ENCODE assay signal across 23 cellular contexts in the genomic region with DNA sequence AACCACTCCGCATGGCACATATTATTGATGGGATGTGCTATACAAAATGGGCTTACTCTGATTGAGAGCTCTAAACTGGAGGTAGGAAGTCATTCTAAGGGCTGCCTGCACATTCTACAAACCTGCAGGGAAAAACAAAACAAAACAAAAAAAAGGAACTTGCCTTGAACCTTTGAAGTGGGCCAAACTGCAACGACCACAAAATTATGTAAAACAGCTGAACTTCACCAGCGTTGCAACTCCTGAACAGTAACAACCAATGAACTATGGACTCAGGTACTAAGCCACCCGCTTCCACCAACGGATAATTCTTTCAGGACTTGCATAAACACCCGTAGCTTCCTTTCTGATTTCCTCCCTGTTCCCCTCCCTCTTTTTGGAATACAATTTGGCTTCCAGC.
DNase-seq lines count a peak whose midpoint lies in the region; ATAC-seq, FAIRE-seq and TF ChIP-seq lines count a peak whose summit lies in the region.
"Had no signal": no experiment of that assay in that cellular context is flagged by ENCODE, and none has a peak within 500 bp of the region (broad histone marks: within the 10 kb centered on the region; RNA-seq: fewer than 3 reads in every experiment).

No MANE protein-coding gene starts in this region.

- H3K9me3 ChIP-seq in HepG2 (ENCODE audit: low read length) (no peaks in the 10 kb centered on the region), right lobe of liver (no peaks in the 10 kb centered on the region)
- no peaks in the 10 kb centered on the region for H3K9me3 ChIP-seq in CD8-positive, alpha-beta memory T cell (ENCODE audit: low read length)

- H3K27ac Mint-ChIP-seq in CD8-positive, alpha-beta memory T cell: no peak overlapping the region
- H3K27ac Mint-ChIP-seq: B cell; CD4-positive, alpha-beta T cell; CD8-positive, alpha-beta T cell had no signal

- no peak overlapping the region for H3K4me3 ChIP-seq in HepG2 (replicated peaks in 1 of 3; ENCODE audit: insufficient read depth in 1 of 3, low read depth in 2 of 3, low read length in 3 of 3)
- H3K4me3 ChIP-seq in right lobe of liver: no peak overlapping the region
- H3K4me3 ChIP-seq in Jurkat, Clone E6-1 (ENCODE audit: low read length): no peak overlapping the region
- no peak overlapping the region for H3K4me3 ChIP-seq in NB4 (ENCODE audit: low read depth, low read length)
- no peak overlapping the region for H3K4me3 ChIP-seq in CD8-positive, alpha-beta memory T cell (ENCODE audit: low read length)
- H3K4me3 ChIP-seq: A549; BLaER1 treated with 17β-estradiol and CSF1 and Interleukin-3, amounts not matched to agents 10 nM and 100 nM had no signal

- H2AFZ ChIP-seq in HepG2 (ENCODE audit: low read length): no peak overlapping the region

- H3K79me2 ChIP-seq in HepG2 (ENCODE audit: insufficient read depth, low read length): no peaks in the 10 kb centered on the region

- H3K36me3 ChIP-seq in HepG2 (replicated peaks in 1 of 2; ENCODE audit: control insufficient read depth in 1 of 2, insufficient read depth in 2 of 2, low read length in 2 of 2): no peaks in the 10 kb centered on the region
- H3K36me3 ChIP-seq in right lobe of liver: no peaks in the 10 kb centered on the region
- H3K36me3 ChIP-seq in CD8-positive, alpha-beta memory T cell (ENCODE audit: insufficient read depth, low read length): no peaks in the 10 kb centered on the region

- H3K27me3 Mint-ChIP-seq in CD8-positive, alpha-beta memory T cell: no peaks in the 10 kb centered on the region
- H3K27me3 Mint-ChIP-seq: B cell; CD4-positive, alpha-beta T cell had no signal

- POLR2A ChIA-PET in HepG2 (lab: Yijun Ruan, JAX): no interaction called here
- POLR2A ChIA-PET in CD8-positive, alpha-beta memory T cell (lab: Charles Lee): no interaction called here

- DNase-seq in HepG2 (ENCODE audit: low spot score) (no peak), right lobe of liver (no peak), NB4 (ENCODE audit: low read depth) (peak; percentile 86), RKO (ENCODE audit: low spot score) (no peak)
- DNase-seq in Jurkat, Clone E6-1 (ENCODE audit: low read depth, low spot score): peak; percentile 60
- no peak for DNase-seq in CD8-positive, alpha-beta memory T cell
- DNase-seq: AML-193; CD4-positive, alpha-beta T cell; CD8-positive, alpha-beta T cell; COR-L47; DMS 273 treated with DMSO at 0.1 percent for 48 hours; DMS153; DMS53; DMS79; GF-D8 had no signal

- intact Hi-C loops in HepG2 (cut with micrococcal nuclease; ENCODE audit: unreplicated experiment) (no loop called here), right lobe of liver (cut with DNase I) (no loop called here)

- TF ChIP-seq RAD21 in HepG2 (CRISPR knock-in tag; IDR thresholded peaks at IDR 0.05): no peak

- TF ChIP-seq EP300 in HepG2 (IDR thresholded peaks at IDR 0.05; ENCODE audit: low read depth in 2 of 2, low read length in 2 of 2) (no peak), HepG2 (CRISPR knock-in tag; IDR thresholded peaks at IDR 0.05; ENCODE audit: borderline replicate concordance) (no peak)

- H3K36me3 Mint-ChIP-seq in CD8-positive, alpha-beta memory T cell: peaks cover 0 to under 1% (median 0%) of the 10 kb centered on the region in 3 donors

- no peak for TF ChIP-seq CTCF in HepG2 (CRISPR knock-in tag; IDR thresholded peaks at IDR 0.05)
- no peak for TF ChIP-seq CTCF in right lobe of liver (IDR thresholded peaks at IDR 0.05)
- TF ChIP-seq CTCF in NB4 (IDR thresholded peaks at IDR 0.05; ENCODE audit: low read depth, low read length): no peak

- H3K27me3 ChIP-seq in HepG2 (ENCODE audit: control insufficient read depth in 1 of 2, insufficient read depth in 2 of 2, low read length in 2 of 2) (no peaks in the 10 kb centered on the region), right lobe of liver (no peaks in the 10 kb centered on the region)
- H3K27me3 ChIP-seq in CD8-positive, alpha-beta memory T cell (ENCODE audit: insufficient read depth, low read length, poor library complexity, severe bottlenecking): no peaks in the 10 kb centered on the region
- H3K27me3 ChIP-seq: BLaER1 treated with 17β-estradiol and CSF1 and Interleukin-3, amounts not matched to agents 10 nM and 100 nM had no signal

- no peak overlapping the region for H3K4me2 ChIP-seq in HepG2 (ENCODE audit: low read depth, low read length)
- H3K4me2 ChIP-seq: A549 had no signal

- no peak for ATAC-seq in HepG2
- ATAC-seq in right lobe of liver: no peak
- ATAC-seq in GM21360 (IDR thresholded peaks at IDR 0.05; ENCODE audit: unreplicated experiment): no peak
- ATAC-seq: A549; CD8-positive, alpha-beta T cell had no signal

- no peaks in the 10 kb centered on the region for H3K4me1 Mint-ChIP-seq in CD8-positive, alpha-beta memory T cell
- H3K4me1 Mint-ChIP-seq: B cell had no signal

- in situ Hi-C loops in HepG2 (cut with HindIII; ENCODE audit: extremely low pct_ligation_motif_present, low pct_unique_long_range_greater_than_20kb): no loop called here

- no peak overlapping the region for H3K4me3 Mint-ChIP-seq in CD8-positive, alpha-beta memory T cell
- H3K4me3 Mint-ChIP-seq: B cell; CD4-positive, alpha-beta T cell; CD8-positive, alpha-beta T cell had no signal

- FAIRE-seq in HepG2 (lab: Jason Lieb, UNC): no peak
- FAIRE-seq: A549, G401.6, GM12891 had no signal

- BruUV-seq in HepG2 (replicated peaks; lab: Mats Ljungman, UMichigan): no TSS peak

- no peaks in the 10 kb centered on the region for H3K4me1 ChIP-seq in HepG2 (ENCODE audit: insufficient read depth, low read length)
- no peaks in the 10 kb centered on the region for H3K4me1 ChIP-seq in right lobe of liver
- no peaks in the 10 kb centered on the region for H3K4me1 ChIP-seq in CD8-positive, alpha-beta memory T cell (ENCODE audit: insufficient read depth, low read length)
- H3K4me1 ChIP-seq: A549 had no signal

- no peak for TF ChIP-seq POLR2A in HepG2 (IDR thresholded peaks at IDR 0.05; ENCODE audit: insufficient read depth in 1 of 2, low read depth in 2 of 2, low read length in 2 of 2)
- TF ChIP-seq POLR2A in right lobe of liver (IDR thresholded peaks at IDR 0.05): no peak
- TF ChIP-seq POLR2A in NB4 (IDR thresholded peaks at IDR 0.05; ENCODE audit: extremely low read depth, insufficient read length): no peak

- CTCF ChIA-PET in HepG2 (lab: Yijun Ruan, JAX; ENCODE audit: low intra/inter-chr PET ratio, low total read pairs): no interaction called here
- CTCF ChIA-PET in CD8-positive, alpha-beta memory T cell (lab: Charles Lee): no interaction called here

- H4K20me1 ChIP-seq in HepG2 (ENCODE audit: insufficient read depth, low read length): no peaks in the 10 kb centered on the region
- H4K20me1 ChIP-seq: BLaER1 treated with 17β-estradiol and CSF1 and Interleukin-3, amounts not matched to agents 10 nM and 100 nM had no signal

- peaks cover 4 to 56% (median 46%) of the 10 kb centered on the region in 5 donors for H3K9me3 Mint-ChIP-seq in CD8-positive, alpha-beta memory T cell

- H3K27ac ChIP-seq in HepG2 (ENCODE audit: extremely low read length, insufficient read depth, low read length) (no peak overlapping the region), right lobe of liver (no peak overlapping the region)
- H3K27ac ChIP-seq in CD8-positive, alpha-beta memory T cell (ENCODE audit: low read depth, low read length): no peak overlapping the region
- H3K27ac ChIP-seq: 22Rv1; A549; BLaER1 treated with 17β-estradiol and CSF1 and Interleukin-3, amounts not matched to agents 10 nM and 100 nM; C4-2B had no signal

- no peak overlapping the region for H3K9ac ChIP-seq in HepG2 (ENCODE audit: insufficient read depth, low read depth, low read length)
- H3K9ac ChIP-seq: BLaER1 treated with 17β-estradiol and CSF1 and Interleukin-3, amounts not matched to agents 10 nM and 100 nM had no signal

- 48% methylated on average over 6 of the region's 6 CpGs for WGBS in HepG2 (ENCODE audit: low lambda C conversion rate)
- 74% methylated on average over 6 of the region's 6 CpGs for WGBS in right lobe of liver (ENCODE audit: insufficient coverage, low coverage, low lambda C conversion rate, missing lambda C conversion rate)

TF ChIP-seq in HepG2, 621 proteins besides CTCF, POLR2A, EP300 and RAD21:
- TF ChIP-seq PAX8 (CRISPR knock-in tag; IDR thresholded peaks at IDR 0.05; ENCODE audit: borderline replicate concordance) (no peak), HNF4A (CRISPR knock-in tag; IDR thresholded peaks at IDR 0.05) (peak; percentile 44; the same call in 1 of the 2 replicates)

Comparison
In these comparisons a context has a peak if more than half of its experiments do, and no peak if none do; other contexts are left out.
1. DNase-seq: peak in Jurkat, Clone E6-1 (single experiment) and NB4 (single experiment); none in HepG2 (single experiment), right lobe of liver (0 of 3), RKO (single experiment) and CD8-positive, alpha-beta memory T cell (0 of 5).